In the genomic region with DNA sequence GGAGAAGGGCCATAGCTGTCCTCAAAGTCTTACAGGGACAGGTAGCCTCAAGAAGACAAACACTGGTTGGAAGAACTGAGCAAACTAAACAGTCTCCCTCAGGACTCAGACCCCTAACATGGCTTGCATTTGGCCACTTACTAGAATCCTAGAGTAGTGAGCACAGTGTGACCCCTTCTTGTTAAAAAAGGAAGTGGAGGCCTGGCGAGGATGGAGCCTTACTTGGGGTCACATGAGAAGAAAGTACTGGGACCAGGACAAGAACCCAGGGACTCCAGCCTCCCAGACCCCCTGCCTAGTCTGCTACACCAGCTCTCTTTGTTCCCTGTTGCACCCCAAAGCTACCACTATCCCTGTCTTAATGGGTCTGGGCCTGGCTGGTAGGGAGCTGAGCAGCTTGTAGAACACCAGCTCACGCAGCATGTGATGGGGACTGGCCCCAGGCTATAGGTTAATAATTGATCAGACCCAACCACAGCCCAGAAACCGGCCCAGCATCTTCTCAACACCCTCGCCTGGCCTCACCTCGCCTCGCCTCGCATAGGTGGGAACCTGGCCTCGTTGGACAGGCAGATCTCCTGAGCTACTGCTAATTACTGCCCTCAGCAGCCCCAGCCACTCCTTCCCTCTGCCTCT, we compare ENCODE assay signal across 17 cellular contexts. TPM values are rescaled to one million over a fixed set of nuclear protein-coding genes. Genes with fewer than 3 reads are reported as not detected.
DNase-seq lines count a peak whose midpoint lies in the region; ATAC-seq, FAIRE-seq and TF ChIP-seq lines count a peak whose summit lies in the region.
"Had no signal": no experiment of that assay in that cellular context is flagged by ENCODE, and none has a peak within 500 bp of the region (broad histone marks: within the 10 kb centered on the region; RNA-seq: fewer than 3 reads in every experiment).

No MANE protein-coding gene starts in this region.

- no peaks in the 10 kb centered on the region for H3K27me3 Mint-ChIP-seq in Caco-2 (ENCODE audit: insufficient read depth, unreplicated experiment)
- no peaks in the 10 kb centered on the region for H3K27me3 Mint-ChIP-seq in activated naive CD8-positive, alpha-beta T cell treated with anti-CD3 and anti-CD28 coated beads, Interleukin-2, amount 50 U/mL, for 24 hours
- H3K27me3 Mint-ChIP-seq: activated CD8-positive, alpha-beta T cell treated with anti-CD3 and anti-CD28 coated beads for 36 hours had no signal

- TF ChIP-seq CTCF in Caco-2 (IDR thresholded peaks at IDR 0.05; ENCODE audit: insufficient read depth in 1 of 2, low read depth in 1 of 2, low read length in 1 of 2, severe bottlenecking in 1 of 2, unreplicated experiment in 1 of 2) (no peak), HepG2 (CRISPR knock-in tag; IDR thresholded peaks at IDR 0.05) (no peak), dorsolateral prefrontal cortex (IDR thresholded peaks at IDR 0.05 in 54 of 56, conservative IDR thresholded peaks at IDR 0.05 in 2 of 56; ENCODE audit: low read depth in 1 of 56, partially characterized antibody in 56 of 56) (no peak), left ventricle myocardium inferior (IDR thresholded peaks at IDR 0.05; ENCODE audit: borderline replicate concordance) (no peak)

- POLR2A ChIA-PET in Caco-2 (lab: Charles Lee): interaction anchor here (0.6 to 2.5 kb wide), 10 partner anchors 10 to 660 kb away, joined by 3 to 13 read pairs (median 4); partner anchors contain the start of gene UVRAG
- POLR2A ChIA-PET in HepG2 (lab: Yijun Ruan, JAX): interaction anchor here (0.8 to 7.9 kb wide), 9 partner anchors 9 to 66 kb away, joined by 3 to 138 read pairs (median 9); partner anchors contain the start of gene DGAT2

- TF ChIP-seq POLR2A in HepG2 (IDR thresholded peaks at IDR 0.05; ENCODE audit: insufficient read depth in 1 of 2, low read depth in 2 of 2, low read length in 2 of 2): peak in 1 of 2 experiments; percentile 38; a peak in 1 of 4 replicates

- no peak overlapping the region for H3K9ac ChIP-seq in HepG2 (ENCODE audit: insufficient read depth, low read depth, low read length)
- H3K9ac ChIP-seq: neural progenitor cell had no signal

- peak overlapping the region; percentile 77 for H3K27ac Mint-ChIP-seq in Caco-2 (ENCODE audit: unreplicated experiment)
- no peak overlapping the region for H3K27ac Mint-ChIP-seq in activated naive CD8-positive, alpha-beta T cell treated with anti-CD3 and anti-CD28 coated beads, Interleukin-2, amount 50 U/mL, for 24 hours
- H3K27ac Mint-ChIP-seq: activated CD8-positive, alpha-beta T cell treated with anti-CD3 and anti-CD28 coated beads for 36 hours; neural progenitor cell had no signal

- TF ChIP-seq EP300 in HepG2 (IDR thresholded peaks at IDR 0.05; ENCODE audit: low read depth in 2 of 2, low read length in 2 of 2) (no peak), HepG2 (CRISPR knock-in tag; IDR thresholded peaks at IDR 0.05; ENCODE audit: borderline replicate concordance) (no peak)

- CTCF ChIA-PET in Caco-2 (lab: Charles Lee): interaction anchor here (0.6 to 2.3 kb wide), 18 partner anchors 9 to 263 kb away, joined by 3 to 19 read pairs (median 4); partner anchors contain the start of gene DGAT2
- CTCF ChIA-PET in HepG2 (lab: Yijun Ruan, JAX; ENCODE audit: low intra/inter-chr PET ratio, low total read pairs): no interaction called here

- H3K4me3 ChIP-seq in Caco-2 (ENCODE audit: low read depth, low read length) (no peak overlapping the region), HepG2 (replicated peaks in 1 of 3; ENCODE audit: insufficient read depth in 1 of 3, low read depth in 2 of 3, low read length in 3 of 3) (no peak overlapping the region), dorsolateral prefrontal cortex (no peak overlapping the region), left ventricle myocardium inferior (no peak overlapping the region)
- H3K4me3 ChIP-seq: cardiac muscle cell, lung, neural progenitor cell had no signal

- H3K36me3 Mint-ChIP-seq in Caco-2 (ENCODE audit: insufficient read depth, unreplicated experiment): peaks cover 10% of the 10 kb centered on the region
- no peaks in the 10 kb centered on the region for H3K36me3 Mint-ChIP-seq in activated naive CD8-positive, alpha-beta T cell treated with anti-CD3 and anti-CD28 coated beads, Interleukin-2, amount 50 U/mL, for 24 hours (ENCODE audit: low read depth)
- H3K36me3 Mint-ChIP-seq: neural progenitor cell had no signal

- H3K27ac ChIP-seq in HepG2 (ENCODE audit: extremely low read length, insufficient read depth, low read length) (peak overlapping the region; percentile 39), dorsolateral prefrontal cortex (no peak overlapping the region), left ventricle myocardium inferior (replicated peaks) (no peak overlapping the region)
- H3K27ac ChIP-seq: cardiac muscle cell, neural progenitor cell had no signal

- H3K27me3 ChIP-seq in Caco-2 (replicated peaks; ENCODE audit: control insufficient read depth, insufficient read depth, low read length) (no peaks in the 10 kb centered on the region), HepG2 (ENCODE audit: control insufficient read depth in 1 of 2, insufficient read depth in 2 of 2, low read length in 2 of 2) (no peaks in the 10 kb centered on the region), dorsolateral prefrontal cortex (no peaks in the 10 kb centered on the region), left ventricle myocardium inferior (ENCODE audit: low read depth) (no peaks in the 10 kb centered on the region)
- H3K27me3 ChIP-seq: cardiac muscle cell, neural progenitor cell had no signal

- peaks cover 60% of the 10 kb centered on the region for H3K4me1 ChIP-seq in Caco-2
- peaks cover 73% of the 10 kb centered on the region for H3K4me1 ChIP-seq in HepG2 (ENCODE audit: insufficient read depth, low read length)
- H3K4me1 ChIP-seq in left ventricle myocardium inferior: no peaks in the 10 kb centered on the region

- H3K9me3 ChIP-seq in Caco-2: no peaks in the 10 kb centered on the region
- no peaks in the 10 kb centered on the region for H3K9me3 ChIP-seq in HepG2 (ENCODE audit: low read length)
- no peaks in the 10 kb centered on the region for H3K9me3 ChIP-seq in left ventricle myocardium inferior (replicated peaks)

- DNase-seq in Caco-2 (peak; percentile 97 to 98), HK-2 (ENCODE audit: unreplicated experiment) (peak; percentile 31), HepG2 (ENCODE audit: low spot score) (peak; percentile 58), dorsolateral prefrontal cortex (no peak), left ventricle myocardium inferior (no peak)
- no peak for DNase-seq in activated naive CD8-positive, alpha-beta T cell treated with anti-CD3 and anti-CD28 coated beads, Interleukin-2, amount 50 U/mL, for 24 hours
- DNase-seq: activated CD8-positive, alpha-beta T cell treated with anti-CD3 and anti-CD28 coated beads for 36 hours; head of caudate nucleus; NCI-H1048; T1000 had no signal

- peak overlapping the region; percentile 53 for H3K4me3 Mint-ChIP-seq in Caco-2 (ENCODE audit: unreplicated experiment)
- no peak overlapping the region for H3K4me3 Mint-ChIP-seq in activated naive CD8-positive, alpha-beta T cell treated with anti-CD3 and anti-CD28 coated beads, Interleukin-2, amount 50 U/mL, for 24 hours
- H3K4me3 Mint-ChIP-seq: activated CD8-positive, alpha-beta T cell treated with anti-CD3 and anti-CD28 coated beads for 36 hours; neural progenitor cell had no signal

- peak; percentile 68 for FAIRE-seq in HepG2 (lab: Jason Lieb, UNC)
- FAIRE-seq: GM12891, HTR-8/SVneo had no signal

- H3K36me3 ChIP-seq in Caco-2 (ENCODE audit: control insufficient read depth, insufficient read depth, low read length): peaks cover 12% of the 10 kb centered on the region
- peaks cover 8 to 35% of the 10 kb centered on the region in 2 experiments; a peak in 4 of 5 replicates for H3K36me3 ChIP-seq in HepG2 (replicated peaks in 1 of 2; ENCODE audit: control insufficient read depth in 1 of 2, insufficient read depth in 2 of 2, low read length in 2 of 2)
- H3K36me3 ChIP-seq in left ventricle myocardium inferior: no peaks in the 10 kb centered on the region
- H3K36me3 ChIP-seq: cardiac muscle cell, neural progenitor cell had no signal

- no peaks in the 10 kb centered on the region for H3K9me3 Mint-ChIP-seq in Caco-2 (ENCODE audit: unreplicated experiment)
- H3K9me3 Mint-ChIP-seq in activated naive CD8-positive, alpha-beta T cell treated with anti-CD3 and anti-CD28 coated beads, Interleukin-2, amount 50 U/mL, for 24 hours: no peaks in the 10 kb centered on the region
- H3K9me3 Mint-ChIP-seq: activated CD8-positive, alpha-beta T cell treated with anti-CD3 and anti-CD28 coated beads for 36 hours; neural progenitor cell had no signal

- intact Hi-C loops in Caco-2 (cut with micrococcal nuclease; ENCODE audit: unreplicated experiment) (loop anchor here (1.0 kb wide), 2 partner anchors 17 to 18 kb away; partner anchors contain the start of gene DGAT2), HepG2 (cut with micrococcal nuclease; ENCODE audit: unreplicated experiment) (no loop called here), dorsolateral prefrontal cortex (cut with DNase I) (no loop called here), left ventricle myocardium inferior (cut with micrococcal nuclease) (no loop called here)

- BruUV-seq in Caco-2 (replicated peaks; lab: Mats Ljungman, UMichigan): TSS peak; percentile 84
- no TSS peak for BruUV-seq in HepG2 (replicated peaks; lab: Mats Ljungman, UMichigan)

- peak; percentile 72 for ATAC-seq in GM19324 (IDR thresholded peaks at IDR 0.05; ENCODE audit: low FRiP score, unreplicated experiment)
- peak; percentile 61 for ATAC-seq in HepG2
- no peak for ATAC-seq in HG02938 (IDR thresholded peaks at IDR 0.05; ENCODE audit: unreplicated experiment)
- no peak for ATAC-seq in activated naive CD8-positive, alpha-beta T cell treated with anti-CD3 and anti-CD28 coated beads, Interleukin-2, amount 50 U/mL, for 24 hours
- ATAC-seq: activated CD8-positive, alpha-beta T cell treated with anti-CD3 and anti-CD28 coated beads for 36 hours had no signal

- no peaks in the 10 kb centered on the region for H3K79me2 ChIP-seq in HepG2 (ENCODE audit: insufficient read depth, low read length)

- H3K4me2 ChIP-seq in HepG2 (ENCODE audit: low read depth, low read length): peak overlapping the region; percentile 48
- H3K4me2 ChIP-seq: neural progenitor cell had no signal

- H2AFZ ChIP-seq in HepG2 (ENCODE audit: low read length): no peak overlapping the region
- H2AFZ ChIP-seq: neural progenitor cell had no signal

- 16% methylated on average over 8 of the region's 8 CpGs for WGBS in HepG2 (ENCODE audit: low lambda C conversion rate)

- in situ Hi-C loops in HepG2 (cut with HindIII; ENCODE audit: extremely low pct_ligation_motif_present, low pct_unique_long_range_greater_than_20kb): no loop called here

- H4K20me1 ChIP-seq in HepG2 (ENCODE audit: insufficient read depth, low read length): no peaks in the 10 kb centered on the region

- TF ChIP-seq RAD21 in HepG2 (CRISPR knock-in tag; IDR thresholded peaks at IDR 0.05): peak; percentile 26; the same call in 1 of the 2 replicates

- peaks cover 57% of the 10 kb centered on the region for H3K4me1 Mint-ChIP-seq in Caco-2 (ENCODE audit: low read depth, unreplicated experiment)
- no peaks in the 10 kb centered on the region for H3K4me1 Mint-ChIP-seq in activated naive CD8-positive, alpha-beta T cell treated with anti-CD3 and anti-CD28 coated beads, Interleukin-2, amount 50 U/mL, for 24 hours

RNA-seq across cellular contexts. Expression of gene DGAT2, which starts 17.6 kb away (rescaled TPM):
- total RNA-seq in Caco-2 (2022): 73.6 and 75.8 TPM in 2 replicates
- 39.4 and 65.6 TPM in 2 replicates for total RNA-seq in HepG2 (2016; rRNA removed; fragmentation: Illumina TruSeq; extraction: Trizol)
- 13.6 and 17.8 TPM in 2 replicates for total RNA-seq in HepG2 (2016; cell fraction: cytosol; rRNA removed; fragmentation: Illumina TruSeq; extraction: Trizol; ENCODE audit: low read depth)
- total RNA-seq in HepG2 (2016; cell fraction: insoluble cytoplasmic fraction; rRNA removed; fragmentation: Illumina TruSeq; extraction: Trizol): 37.7 and 67.0 TPM in 2 replicates
- 33.7 and 43.0 TPM in 2 replicates for total RNA-seq in HepG2 (2016; cell fraction: membrane; rRNA removed; fragmentation: Illumina TruSeq; extraction: Trizol)
- 51.0 and 57.6 TPM in 2 replicates for total RNA-seq in HepG2 (2016; cell fraction: nucleus; rRNA removed; fragmentation: Illumina TruSeq; extraction: Trizol)
- 39.0 and 47.6 TPM in 2 replicates for polyA plus RNA-seq in HepG2 (2011; rRNA removed)
- polyA plus RNA-seq in HepG2 (2011; cell fraction: cytosol; rRNA removed): 38.9 and 41.0 TPM in 2 replicates
- 13.1 and 13.7 TPM in 2 replicates for polyA plus RNA-seq in HepG2 (2011; cell fraction: nucleus; rRNA removed)
- polyA plus RNA-seq in HepG2 (2012): 15.7 and 19.7 TPM in 2 replicates
- 13.9 and 19.4 TPM in 2 replicates for polyA plus RNA-seq in HepG2 (2016; cell fraction: cytosol; fragmentation: Illumina TruSeq; extraction: Trizol; ENCODE audit: low read depth)
- 39.1 and 40.5 TPM in 2 replicates for polyA plus RNA-seq in HepG2 (2016; cell fraction: insoluble cytoplasmic fraction; fragmentation: Illumina TruSeq; extraction: Trizol; ENCODE audit: low read depth)
- 26.5 and 38.6 TPM in 2 replicates for polyA plus RNA-seq in HepG2 (2016; cell fraction: membrane; fragmentation: Illumina TruSeq; extraction: Trizol; ENCODE audit: low read depth)
- 85.2 and 85.5 TPM in 2 replicates for polyA plus RNA-seq in HepG2 (2016; cell fraction: nucleus; fragmentation: Illumina TruSeq; extraction: Trizol; ENCODE audit: insufficient read depth, low read depth)
- 9.8 and 63.2 TPM in 2 replicates for polyA minus RNA-seq in HepG2 (2011; rRNA and poly(A)+ RNA removed; ENCODE audit: low replicate concordance)
- 11.2 and 11.5 TPM in 2 replicates for polyA minus RNA-seq in HepG2 (2011; cell fraction: cytosol; rRNA and poly(A)+ RNA removed)
- 9.3 and 9.8 TPM in 2 replicates for polyA minus RNA-seq in HepG2 (2011; cell fraction: nucleus; rRNA and poly(A)+ RNA removed)
- total RNA-seq in dorsolateral prefrontal cortex: 10 to 100 TPM in 53 of 120 experiments, 1 to 10 TPM in 67; 4.8 to 16.5 (median 9.7) TPM
- 6.9 TPM for total RNA-seq in left ventricle myocardium inferior

RNA-seq across cellular contexts. Expression of gene UVRAG, which starts 28.8 kb away (rescaled TPM):
- 30.4 and 31.3 TPM in 2 replicates for total RNA-seq in Caco-2 (2022)
- 17.2 and 17.3 TPM in 2 replicates for total RNA-seq in HepG2 (2016; rRNA removed; fragmentation: Illumina TruSeq; extraction: Trizol)
- total RNA-seq in HepG2 (2016; cell fraction: cytosol; rRNA removed; fragmentation: Illumina TruSeq; extraction: Trizol; ENCODE audit: low read depth): 6.1 and 9.8 TPM in 2 replicates
- total RNA-seq in HepG2 (2016; cell fraction: insoluble cytoplasmic fraction; rRNA removed; fragmentation: Illumina TruSeq; extraction: Trizol): 15.0 and 18.0 TPM in 2 replicates
- 11.6 and 11.7 TPM in 2 replicates for total RNA-seq in HepG2 (2016; cell fraction: membrane; rRNA removed; fragmentation: Illumina TruSeq; extraction: Trizol)
- total RNA-seq in HepG2 (2016; cell fraction: nucleus; rRNA removed; fragmentation: Illumina TruSeq; extraction: Trizol): 43.2 and 46.0 TPM in 2 replicates
- 8.9 and 9.7 TPM in 2 replicates for polyA plus RNA-seq in HepG2 (2011; rRNA removed)
- polyA plus RNA-seq in HepG2 (2011; cell fraction: cytosol; rRNA removed): 5.6 and 7.4 TPM in 2 replicates
- 8.4 TPM in 2 replicates for polyA plus RNA-seq in HepG2 (2011; cell fraction: nucleus; rRNA removed)
- 8.4 and 11.9 TPM in 2 replicates for polyA plus RNA-seq in HepG2 (2012)
- polyA plus RNA-seq in HepG2 (2016; cell fraction: cytosol; fragmentation: Illumina TruSeq; extraction: Trizol; ENCODE audit: low read depth): 1.5 and 1.6 TPM in 2 replicates
- 10.9 and 14.5 TPM in 2 replicates for polyA plus RNA-seq in HepG2 (2016; cell fraction: insoluble cytoplasmic fraction; fragmentation: Illumina TruSeq; extraction: Trizol; ENCODE audit: low read depth)
- polyA plus RNA-seq in HepG2 (2016; cell fraction: membrane; fragmentation: Illumina TruSeq; extraction: Trizol; ENCODE audit: low read depth): 5.0 and 5.5 TPM in 2 replicates
- polyA plus RNA-seq in HepG2 (2016; cell fraction: nucleus; fragmentation: Illumina TruSeq; extraction: Trizol; ENCODE audit: insufficient read depth, low read depth): 20.6 and 22.8 TPM in 2 replicates
- 10.9 and 19.7 TPM in 2 replicates for polyA minus RNA-seq in HepG2 (2011; rRNA and poly(A)+ RNA removed; ENCODE audit: low replicate concordance)
- 5.9 and 6.2 TPM in 2 replicates for polyA minus RNA-seq in HepG2 (2011; cell fraction: cytosol; rRNA and poly(A)+ RNA removed)
- polyA minus RNA-seq in HepG2 (2011; cell fraction: nucleus; rRNA and poly(A)+ RNA removed): 77.1 and 79.4 TPM in 2 replicates
- 10 to 100 TPM; 29.8 to 76.8 (median 44.7) TPM for total RNA-seq in dorsolateral prefrontal cortex
- 11.4 TPM for total RNA-seq in left ventricle myocardium inferior

Comparison
In these comparisons a context has a peak if more than half of its experiments do, and no peak if none do; other contexts are left out.
1. DNase-seq: peak in Caco-2 (2 of 2), HK-2 (single experiment) and HepG2 (single experiment); none in dorsolateral prefrontal cortex (0 of 10), activated naive CD8-positive, alpha-beta T cell treated with anti-CD3 and anti-CD28 coated beads, Interleukin-2, amount 50 U/mL, for 24 hours (single experiment) and left ventricle myocardium inferior (single experiment).
2. ATAC-seq: peak in GM19324 (single experiment) and HepG2 (single experiment); none in HG02938 (single experiment) and activated naive CD8-positive, alpha-beta T cell treated with anti-CD3 and anti-CD28 coated beads, Interleukin-2, amount 50 U/mL, for 24 hours (single experiment).